19 cellular contexts compared by ENCODE assay signal in genomic region chr7:26555971-26556830, GRCh38.
DNase-seq lines count a peak whose midpoint lies in the region; ATAC-seq, FAIRE-seq and TF ChIP-seq lines count a peak whose summit lies in the region.
"Had no signal": no experiment of that assay in that cellular context is flagged by ENCODE, and none has a peak within 500 bp of the region (broad histone marks: within the 10 kb centered on the region; RNA-seq: fewer than 3 reads in every experiment).

No MANE protein-coding gene starts in this region.

- no peak for ATAC-seq in gastrocnemius medialis
- ATAC-seq: left lung; stimulated activated naive B cell treated with anti-CD40 and anti-IgM and Interleukin-4, amounts not matched to agents 10 μg/mL and 1 μg/mL and 100 μg/mL, for 72 hours; T-cell had no signal

- in situ Hi-C loops in gastrocnemius medialis (cut with MboI; ENCODE audit: low sequenced_read_pairs in 4 of 4): no loop called here

- H3K4me3 ChIP-seq in gastrocnemius medialis: no peak overlapping the region
- H3K4me3 ChIP-seq: left lung, prostate gland, transverse colon had no signal

- TF ChIP-seq POLR2A in gastrocnemius medialis (IDR thresholded peaks at IDR 0.05): no peak

- FAIRE-seq in D721Med (lab: Jason Lieb, UNC): peak; percentile 64

- no peaks in the 10 kb centered on the region for H3K36me3 ChIP-seq in gastrocnemius medialis
- H3K36me3 ChIP-seq: left lung, prostate gland, transverse colon had no signal

- DNase-seq in D721Med (ENCODE audit: insufficient read length, low spot score) (no peak), NCI-H1092 treated with DMSO at 0.1 percent for 48 hours (lab: John Stamatoyannopoulos, UW) (peak; percentile 46), SHP77 treated with DMSO at 0.1 percent for 48 hours (lab: John Stamatoyannopoulos, UW) (peak; percentile 58), medulla oblongata (ENCODE audit: extremely low spot score) (peak; percentile 40), GOT3 (lab: John Stamatoyannopoulos, UW) (no peak), NAMALWA (ENCODE audit: low spot score) (no peak), gastrocnemius medialis (no peak), NCI-H1436 (lab: John Stamatoyannopoulos, UW) (no peak)
- DNase-seq: activated effector memory CD4-positive, alpha-beta T cell treated with Interleukin-2 at 50 U/mL for 16 hours; amniotic stem cell; COR-L47; IMR-90; left lung; MV-4-11; NCI-H526; stimulated activated naive B cell treated with anti-CD40 and anti-IgM and Interleukin-4, amounts not matched to agents 10 μg/mL and 1 μg/mL and 100 μg/mL, for 72 hours; T-cell; transverse colon had no signal

- no peaks in the 10 kb centered on the region for H3K27me3 ChIP-seq in gastrocnemius medialis
- H3K27me3 ChIP-seq: left lung, transverse colon had no signal

- TF ChIP-seq CTCF in D721Med (IDR thresholded peaks at IDR 0.05; ENCODE audit: insufficient read depth, missing control alignments): no peak
- TF ChIP-seq CTCF in gastrocnemius medialis (IDR thresholded peaks at IDR 0.05 in 4 of 5, conservative IDR thresholded peaks at IDR 0.05 in 1 of 5): no peak

- no peak overlapping the region for H3K27ac ChIP-seq in gastrocnemius medialis
- H3K27ac ChIP-seq: left lung, prostate gland, transverse colon had no signal

- H3K9me3 ChIP-seq in gastrocnemius medialis: no peaks in the 10 kb centered on the region
- H3K9me3 ChIP-seq: left lung, prostate gland, transverse colon had no signal

- intact Hi-C loops in gastrocnemius medialis (cut with DNase I; ENCODE audit: low total_unique reads): no loop called here

- no peaks in the 10 kb centered on the region for H3K4me1 ChIP-seq in gastrocnemius medialis
- H3K4me1 ChIP-seq: prostate gland had no signal

Comparison
In these comparisons a context has a peak if more than half of its experiments do, and no peak if none do; other contexts are left out.
1. DNase-seq: peak in NCI-H1092 treated with DMSO at 0.1 percent for 48 hours (single experiment), SHP77 treated with DMSO at 0.1 percent for 48 hours (single experiment) and medulla oblongata (single experiment); none in D721Med (single experiment), GOT3 (single experiment), NAMALWA (single experiment), gastrocnemius medialis (0 of 2) and NCI-H1436 (single experiment).